Comparison of ENCODE assay signal across 1 cellular context in genomic region chr16:56190903-56191806, GRCh38.
A peak's percentile ranks its signal among the peaks of the same experiment; 100 is the strongest.
TF ChIP-seq lines count a peak whose summit lies in the region.

Gene GNAO1 (plus strand): TSS chr16:56191489. CDS start chr16:56192236, 747 bp downstream.

TF ChIP-seq in HepG2, 621 proteins besides CTCF, POLR2A, EP300 and RAD21 (continued from another document):
- TF ChIP-seq ZNF574 (CRISPR knock-in tag; IDR thresholded peaks at IDR 0.05) (peak; percentile 9; the same call in 1 of the 2 replicates), E2F5 (CRISPR knock-in tag; conservative IDR thresholded peaks at IDR 0.05) (no peak), ZNF543 (CRISPR knock-in tag; IDR thresholded peaks at IDR 0.05) (peak; percentile 87; the same call in 1 of the 2 replicates), SALL1 (CRISPR knock-in tag; IDR thresholded peaks at IDR 0.05) (peak; percentile 11; the same call in 1 of the 2 replicates), THRA (CRISPR knock-in tag; IDR thresholded peaks at IDR 0.05; ENCODE audit: borderline replicate concordance) (no peak), ZNF740 (CRISPR knock-in tag; IDR thresholded peaks at IDR 0.05) (0 out of 2 replicates have a peak, but pooled peaks have one; percentile 33), IRF9 (CRISPR knock-in tag; IDR thresholded peaks at IDR 0.05; ENCODE audit: borderline replicate concordance) (0 out of 2 replicates have a peak, but pooled peaks have one; percentile 13), HNRNPH1 (optimal IDR thresholded peaks at IDR 0.05; ENCODE audit: low read depth, low read length) (no peak), TEAD2 (CRISPR knock-in tag; IDR thresholded peaks at IDR 0.05) (no peak), AKAP8 (CRISPR knock-in tag; IDR thresholded peaks at IDR 0.05) (no peak), ZNF800 (CRISPR knock-in tag; IDR thresholded peaks at IDR 0.05) (peak; percentile 67; the same call in 1 of the 2 replicates), HNRNPLL (IDR thresholded peaks at IDR 0.05; ENCODE audit: low read depth, low read length, poor library complexity, severe bottlenecking) (peak; percentile 49), ZNF777 (CRISPR knock-in tag; IDR thresholded peaks at IDR 0.05) (peak; percentile 95), PCBP2 (optimal IDR thresholded peaks at IDR 0.05; ENCODE audit: low read depth, low read length, poor library complexity, severe bottlenecking) (no peak), ZNF737 (CRISPR knock-in tag; IDR thresholded peaks at IDR 0.05; ENCODE audit: borderline replicate concordance) (no peak), UBTF (CRISPR knock-in tag; IDR thresholded peaks at IDR 0.05) (peak; percentile 32; the same call in 1 of the 2 replicates), HNRNPK (IDR thresholded peaks at IDR 0.05; ENCODE audit: low read depth, low read length, poor library complexity, severe bottlenecking) (peak; percentile 49), ZNF768 (CRISPR knock-in tag; IDR thresholded peaks at IDR 0.05) (peak; percentile 18; the same call in 1 of the 2 replicates), AGO1 (IDR thresholded peaks at IDR 0.05; ENCODE audit: low read depth, low read length, poor library complexity, severe bottlenecking) (peak; percentile 39), ZNF776 (CRISPR knock-in tag; IDR thresholded peaks at IDR 0.05) (0 out of 2 replicates have a peak, but pooled peaks have one; percentile 8), ZNF501 (CRISPR knock-in tag; IDR thresholded peaks at IDR 0.05) (no peak)
